ENCODE assay signal across 8 cellular contexts in genomic region chr1:181089777-181090505, GRCh38. TPM values are rescaled to one million over a fixed set of nuclear protein-coding genes. Genes with fewer than 3 reads are reported as not detected.
DNase-seq lines count a peak whose midpoint lies in the region; ATAC-seq and TF ChIP-seq lines count a peak whose summit lies in the region.

No MANE protein-coding gene starts in this region.

- no peaks in the 10 kb centered on the region for H3K9me2 ChIP-seq in neural cell (ENCODE audit: insufficient read depth, low read length)

- H3K9me3 ChIP-seq in NT2/D1 (ENCODE audit: insufficient read depth, low read length) (no peaks in the 10 kb centered on the region), neural cell (ENCODE audit: low read length) (no peaks in the 10 kb centered on the region), subcutaneous abdominal adipose tissue (ENCODE audit: control insufficient read depth in 5 of 5, low read length in 5 of 5) (no peaks in the 10 kb centered on the region)

- peak overlapping the region; percentile 97 for H3K9ac ChIP-seq in NT2/D1 (ENCODE audit: insufficient read length, low read depth)
- H3K9ac ChIP-seq in neural cell (ENCODE audit: low read length), result peak overlapping the region; percentile 73
- peak overlapping the region; percentile 65 to 93 (median 85) for H3K9ac ChIP-seq in subcutaneous abdominal adipose tissue (ENCODE audit: low read length in 5 of 5)

- H3K79me2 ChIP-seq in ACC112 (ENCODE audit: control insufficient read depth, insufficient read depth, low read length, unreplicated experiment) (peaks cover 59% of the 10 kb centered on the region), neural cell (replicated peaks; ENCODE audit: insufficient read depth, low read length) (peaks cover 31% of the 10 kb centered on the region)

- no peaks in the 10 kb centered on the region for H3F3A ChIP-seq in neural cell (ENCODE audit: insufficient read depth, low read length, poor library complexity, severe bottlenecking)

- H3K27ac ChIP-seq in ACC112 (ENCODE audit: low read depth, low read length) (peak overlapping the region; percentile 68), neural cell (ENCODE audit: low read length) (no peak overlapping the region), subcutaneous abdominal adipose tissue (ENCODE audit: low read depth, low read length) (peak overlapping the region; percentile 93)

- TF ChIP-seq EP300 in neural cell (conservative IDR thresholded peaks at IDR 0.05; ENCODE audit: poor library complexity, severe bottlenecking), result no peak

- DNase-seq in NT2/D1 (ENCODE audit: low read depth, low spot score) (no peak), fibroblast of mammary gland (ENCODE audit: low read depth) (no peak)
- DNase-seq in activated T-cell treated with anti-CD3 and anti-CD28 coated beads, Interleukin-2, amount 50 U/mL, for 48 hours, result peak; percentile 77 to 82

- H2AFZ ChIP-seq in ACC112 (ENCODE audit: low read length, unreplicated experiment) (no peak overlapping the region), neural cell (ENCODE audit: low read depth, low read length) (no peak overlapping the region)

- ATAC-seq in GM18909 (IDR thresholded peaks at IDR 0.05; ENCODE audit: poor library complexity, unreplicated experiment) (peak; percentile 38), HG03196 (IDR thresholded peaks at IDR 0.05; ENCODE audit: unreplicated experiment) (peak; percentile 23)

- H3K4me3 ChIP-seq in ACC112 (ENCODE audit: low read depth, low read length) (peak overlapping the region; percentile 98), NT2/D1 (ENCODE audit: insufficient read length, low read depth) (peak overlapping the region; percentile 96), fibroblast of mammary gland (ENCODE audit: control insufficient read depth, low read depth, low read length) (peak overlapping the region; percentile 97), neural cell (ENCODE audit: low read length) (peak overlapping the region; percentile 91), subcutaneous abdominal adipose tissue (ENCODE audit: low read depth in 1 of 5, low read length in 5 of 5) (peak overlapping the region; percentile 65 to 99 (median 95))

- peak; percentile 37 for TF ChIP-seq RAD21 in neural cell (conservative IDR thresholded peaks at IDR 0.05)

- H3K27me3 ChIP-seq in ACC112 (ENCODE audit: insufficient read depth, low read length) (no peaks in the 10 kb centered on the region), NT2/D1 (ENCODE audit: insufficient read depth, insufficient read length) (peaks cover 20% of the 10 kb centered on the region), neural cell (ENCODE audit: insufficient read depth, low read depth, low read length) (no peaks in the 10 kb centered on the region), subcutaneous abdominal adipose tissue (ENCODE audit: control insufficient read depth in 5 of 5, insufficient read depth in 4 of 5, low read length in 5 of 5) (no peaks in the 10 kb centered on the region)

- peak overlapping the region; percentile 66 for H3K4me2 ChIP-seq in neural cell (ENCODE audit: low read length)

- H3K4me1 ChIP-seq in ACC112 (ENCODE audit: control insufficient read depth, insufficient read depth, low read length, unreplicated experiment), result peaks cover 49% of the 10 kb centered on the region
- H3K4me1 ChIP-seq in NT2/D1 (ENCODE audit: insufficient read depth, insufficient read length), result no peaks in the 10 kb centered on the region
- H3K4me1 ChIP-seq in subcutaneous abdominal adipose tissue (ENCODE audit: control insufficient read depth in 5 of 5, insufficient read depth in 5 of 5, low read length in 5 of 5), result peaks cover 11 to 42% (median 36%) of the 10 kb centered on the region in 5 donors

- no peak for TF ChIP-seq CTCF in fibroblast of mammary gland (conservative IDR thresholded peaks at IDR 0.05; ENCODE audit: control insufficient read depth, insufficient read depth, low read depth, low read length)
- no peak for TF ChIP-seq CTCF in neural cell (IDR thresholded peaks at IDR 0.05; ENCODE audit: poor library complexity, severe bottlenecking)

- peaks cover 30% of the 10 kb centered on the region for H3K36me3 ChIP-seq in ACC112 (ENCODE audit: insufficient read depth, low read length)
- peaks cover 42% of the 10 kb centered on the region for H3K36me3 ChIP-seq in NT2/D1 (ENCODE audit: insufficient read depth, insufficient read length, low read length)
- no peaks in the 10 kb centered on the region for H3K36me3 ChIP-seq in neural cell (ENCODE audit: insufficient read depth, low read length)
- H3K36me3 ChIP-seq in subcutaneous abdominal adipose tissue (ENCODE audit: control insufficient read depth in 5 of 5, insufficient read depth in 5 of 5, low read length in 5 of 5), result no peaks in the 10 kb centered on the region

- H4K20me1 ChIP-seq in neural cell (ENCODE audit: insufficient read depth), result no peaks in the 10 kb centered on the region

TF ChIP-seq in neural cell, 6 proteins besides CTCF, POLR2A, EP300 and RAD21:
- TF ChIP-seq REST (IDR thresholded peaks at IDR 0.05; ENCODE audit: borderline replicate concordance), result no peak
- peak; percentile 14 for TF ChIP-seq POLR2AphosphoS5 (IDR thresholded peaks at IDR 0.05)
- peak; percentile 23 for TF ChIP-seq SMC3 (conservative IDR thresholded peaks at IDR 0.05; ENCODE audit: poor library complexity)

RNA-seq across cellular contexts. Expression of gene IER5, which starts 1.4 kb away (rescaled TPM):
- 8.4 and 8.9 TPM in 2 replicates for polyA plus RNA-seq in neural cell
- 17.7 and 22.2 TPM in 2 replicates for polyA minus RNA-seq in neural cell

RNA-seq across cellular contexts. Expression of gene MR1, which starts 56.2 kb away (rescaled TPM):
- 0.32 TPM in 1 of 2 replicates, not detected in the other for polyA plus RNA-seq in neural cell
- not detected in 2 replicates for polyA minus RNA-seq in neural cell

Comparison
In these comparisons a context has a peak if more than half of its experiments do, and no peak if none do; other contexts are left out.
1. DNase-seq: peak in activated T-cell treated with anti-CD3 and anti-CD28 coated beads, Interleukin-2, amount 50 U/mL, for 48 hours (2 of 2); none in NT2/D1 (single experiment) and fibroblast of mammary gland (single experiment).
2. Peak in every context shown above with its lines, with median percentiles within 50 percentile points of each other: H3K4me3 ChIP-seq and H3K9ac ChIP-seq.